In the genomic region with DNA sequence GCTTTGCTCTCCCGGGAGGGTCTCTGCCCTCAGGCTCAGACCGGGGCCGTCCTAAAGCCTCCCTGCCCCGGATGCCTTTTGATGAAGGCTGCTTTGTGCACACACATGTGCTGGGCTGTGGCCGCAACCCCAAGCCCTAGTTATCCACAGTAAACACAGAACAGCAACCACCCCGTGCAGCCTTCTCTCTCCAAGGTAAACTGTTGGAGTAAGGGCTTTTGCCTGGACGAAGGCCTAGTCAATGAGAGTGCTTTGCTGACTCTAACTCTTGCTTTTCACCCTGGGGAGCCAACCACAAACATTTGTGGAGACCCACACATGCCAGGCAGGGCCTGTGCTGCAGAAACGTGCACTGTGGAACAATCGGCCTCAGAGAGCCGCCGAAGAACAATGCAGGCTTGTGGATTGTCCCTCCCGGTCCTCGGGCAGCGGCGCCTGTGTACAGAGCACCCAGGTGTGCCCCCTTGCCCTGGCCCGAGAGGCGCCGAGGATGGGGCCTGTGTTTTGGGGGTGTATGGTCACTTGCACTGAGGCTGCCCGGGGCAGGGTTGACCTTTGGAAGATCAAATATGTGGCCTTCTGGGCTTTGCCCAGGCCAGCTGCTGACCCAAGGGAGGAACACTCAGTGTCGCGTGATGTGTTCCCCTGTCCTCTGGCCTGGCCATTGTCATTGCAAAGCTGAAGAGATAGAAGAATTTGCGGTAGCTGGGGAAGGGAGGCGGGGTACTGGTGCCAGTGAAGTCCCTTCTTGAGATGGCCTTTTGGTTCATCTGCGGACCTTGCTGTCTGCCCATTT, we compare ENCODE assay signal across 1 cellular context.
TF ChIP-seq lines count a peak whose summit lies in the region.

No MANE protein-coding gene starts in this region.

TF ChIP-seq in HepG2, 621 proteins besides CTCF, POLR2A, EP300 and RAD21 (continued from another document and continues in another):
- TF ChIP-seq AKNA (CRISPR knock-in tag; IDR thresholded peaks at IDR 0.05; ENCODE audit: borderline replicate concordance) (no peak), SAFB2 (CRISPR knock-in tag; IDR thresholded peaks at IDR 0.05; ENCODE audit: borderline replicate concordance, low read depth) (no peak), HNRNPH1 (optimal IDR thresholded peaks at IDR 0.05; ENCODE audit: low read depth, low read length) (no peak), ZSCAN21 (CRISPR knock-in tag; IDR thresholded peaks at IDR 0.05; ENCODE audit: borderline replicate concordance) (0 out of 2 replicates have a peak, but pooled peaks have one; percentile 18), SRSF9 (IDR thresholded peaks at IDR 0.05; ENCODE audit: borderline replicate concordance, insufficient read depth, low read depth, low read length, poor library complexity, severe bottlenecking) (no peak), ZIK1 (CRISPR knock-in tag; IDR thresholded peaks at IDR 0.05; ENCODE audit: borderline replicate concordance, low read depth) (no peak), FOXC1 (CRISPR knock-in tag; IDR thresholded peaks at IDR 0.05; ENCODE audit: borderline replicate concordance) (no peak), ZNF556 (CRISPR knock-in tag; IDR thresholded peaks at IDR 0.05; ENCODE audit: borderline replicate concordance) (peak; percentile 48; the same call in 1 of the 2 replicates), ZNF776 (CRISPR knock-in tag; IDR thresholded peaks at IDR 0.05) (0 out of 2 replicates have a peak, but pooled peaks have one; percentile 28), REPIN1 (CRISPR knock-in tag; IDR thresholded peaks at IDR 0.05; ENCODE audit: borderline replicate concordance, low read depth) (peak; percentile 61; the same call in 1 of the 2 replicates), HMG20A (CRISPR knock-in tag; IDR thresholded peaks at IDR 0.05; ENCODE audit: borderline replicate concordance) (peak; percentile 41; the same call in 1 of the 2 replicates), SPEN (CRISPR knock-in tag; IDR thresholded peaks at IDR 0.05; ENCODE audit: low read depth) (peak; percentile 22), MBD4 (IDR thresholded peaks at IDR 0.05; ENCODE audit: borderline replicate concordance, low read length) (no peak), KAT8 (CRISPR knock-in tag; IDR thresholded peaks at IDR 0.05) (peak; percentile 61), ZNF333 (CRISPR knock-in tag; IDR thresholded peaks at IDR 0.05; ENCODE audit: borderline replicate concordance) (no peak; the same call in 1 of the 2 replicates), MED13 (CRISPR knock-in tag; IDR thresholded peaks at IDR 0.05) (peak; percentile 93; the same call in 1 of the 2 replicates), ELF4 (CRISPR knock-in tag; IDR thresholded peaks at IDR 0.05; ENCODE audit: borderline replicate concordance) (0 out of 2 replicates have a peak, but pooled peaks have one; percentile 40), ZNF44 (CRISPR knock-in tag; IDR thresholded peaks at IDR 0.05) (no peak), TGIF2 (CRISPR knock-in tag; IDR thresholded peaks at IDR 0.05) (peak; percentile 70), ZNF558 (CRISPR knock-in tag; IDR thresholded peaks at IDR 0.05; ENCODE audit: borderline replicate concordance) (no peak), ZNF577 (CRISPR knock-in tag; IDR thresholded peaks at IDR 0.05; ENCODE audit: borderline replicate concordance, low read depth) (no peak), SP4 (CRISPR knock-in tag; IDR thresholded peaks at IDR 0.05) (no peak), ZNF136 (CRISPR knock-in tag; IDR thresholded peaks at IDR 0.05; ENCODE audit: low read depth) (no peak), PAX8 (CRISPR knock-in tag; IDR thresholded peaks at IDR 0.05; ENCODE audit: borderline replicate concordance) (0 out of 2 replicates have a peak, but pooled peaks have one; percentile 38), SNAPC2 (CRISPR knock-in tag; IDR thresholded peaks at IDR 0.05) (no peak; the same call in 1 of the 2 replicates), HNF4A (CRISPR knock-in tag; IDR thresholded peaks at IDR 0.05) (peak; percentile 98), THAP7 (CRISPR knock-in tag; IDR thresholded peaks at IDR 0.05) (no peak), KDM6A (CRISPR knock-in tag; IDR thresholded peaks at IDR 0.05; ENCODE audit: low read depth) (peak; percentile 82), KMT2A (CRISPR knock-in tag; IDR thresholded peaks at IDR 0.05) (no peak; the same call in 1 of the 2 replicates), ZNF441 (CRISPR knock-in tag; IDR thresholded peaks at IDR 0.05; ENCODE audit: borderline replicate concordance) (no peak), ATF7 (IDR thresholded peaks at IDR 0.05) (no peak), ATF7 (CRISPR knock-in tag; IDR thresholded peaks at IDR 0.05) (no peak), ZNF816 (CRISPR knock-in tag; IDR thresholded peaks at IDR 0.05; ENCODE audit: borderline replicate concordance) (no peak), ZNF280D (CRISPR knock-in tag; IDR thresholded peaks at IDR 0.05) (no peak; the same call in 1 of the 2 replicates)
- TF ChIP-seq, protein P1, sequence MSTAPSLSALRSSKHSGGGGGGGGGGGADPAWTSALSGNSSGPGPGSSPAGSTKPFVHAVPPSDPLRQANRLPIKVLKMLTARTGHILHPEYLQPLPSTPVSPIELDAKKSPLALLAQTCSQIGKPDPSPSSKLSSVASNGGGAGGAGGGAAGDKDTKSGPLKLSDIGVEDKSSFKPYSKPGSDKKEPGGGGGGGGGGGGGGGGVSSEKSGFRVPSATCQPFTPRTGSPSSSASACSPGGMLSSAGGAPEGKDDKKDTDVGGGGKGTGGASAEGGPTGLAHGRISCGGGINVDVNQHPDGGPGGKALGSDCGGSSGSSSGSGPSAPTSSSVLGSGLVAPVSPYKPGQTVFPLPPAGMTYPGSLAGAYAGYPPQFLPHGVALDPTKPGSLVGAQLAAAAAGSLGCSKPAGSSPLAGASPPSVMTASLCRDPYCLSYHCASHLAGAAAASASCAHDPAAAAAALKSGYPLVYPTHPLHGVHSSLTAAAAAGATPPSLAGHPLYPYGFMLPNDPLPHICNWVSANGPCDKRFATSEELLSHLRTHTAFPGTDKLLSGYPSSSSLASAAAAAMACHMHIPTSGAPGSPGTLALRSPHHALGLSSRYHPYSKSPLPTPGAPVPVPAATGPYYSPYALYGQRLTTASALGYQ (CRISPR knock-in tag; IDR thresholded peaks at IDR 0.05): peak; percentile 82
- TF ChIP-seq, protein P2, sequence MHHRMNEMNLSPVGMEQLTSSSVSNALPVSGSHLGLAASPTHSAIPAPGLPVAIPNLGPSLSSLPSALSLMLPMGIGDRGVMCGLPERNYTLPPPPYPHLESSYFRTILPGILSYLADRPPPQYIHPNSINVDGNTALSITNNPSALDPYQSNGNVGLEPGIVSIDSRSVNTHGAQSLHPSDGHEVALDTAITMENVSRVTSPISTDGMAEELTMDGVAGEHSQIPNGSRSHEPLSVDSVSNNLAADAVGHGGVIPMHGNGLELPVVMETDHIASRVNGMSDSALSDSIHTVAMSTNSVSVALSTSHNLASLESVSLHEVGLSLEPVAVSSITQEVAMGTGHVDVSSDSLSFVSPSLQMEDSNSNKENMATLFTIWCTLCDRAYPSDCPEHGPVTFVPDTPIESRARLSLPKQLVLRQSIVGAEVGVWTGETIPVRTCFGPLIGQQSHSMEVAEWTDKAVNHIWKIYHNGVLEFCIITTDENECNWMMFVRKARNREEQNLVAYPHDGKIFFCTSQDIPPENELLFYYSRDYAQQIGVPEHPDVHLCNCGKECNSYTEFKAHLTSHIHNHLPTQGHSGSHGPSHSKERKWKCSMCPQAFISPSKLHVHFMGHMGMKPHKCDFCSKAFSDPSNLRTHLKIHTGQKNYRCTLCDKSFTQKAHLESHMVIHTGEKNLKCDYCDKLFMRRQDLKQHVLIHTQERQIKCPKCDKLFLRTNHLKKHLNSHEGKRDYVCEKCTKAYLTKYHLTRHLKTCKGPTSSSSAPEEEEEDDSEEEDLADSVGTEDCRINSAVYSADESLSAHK (CRISPR knock-in tag; IDR thresholded peaks at IDR 0.05; ENCODE audit: borderline replicate concordance): no peak
- TF ChIP-seq, protein P3, sequence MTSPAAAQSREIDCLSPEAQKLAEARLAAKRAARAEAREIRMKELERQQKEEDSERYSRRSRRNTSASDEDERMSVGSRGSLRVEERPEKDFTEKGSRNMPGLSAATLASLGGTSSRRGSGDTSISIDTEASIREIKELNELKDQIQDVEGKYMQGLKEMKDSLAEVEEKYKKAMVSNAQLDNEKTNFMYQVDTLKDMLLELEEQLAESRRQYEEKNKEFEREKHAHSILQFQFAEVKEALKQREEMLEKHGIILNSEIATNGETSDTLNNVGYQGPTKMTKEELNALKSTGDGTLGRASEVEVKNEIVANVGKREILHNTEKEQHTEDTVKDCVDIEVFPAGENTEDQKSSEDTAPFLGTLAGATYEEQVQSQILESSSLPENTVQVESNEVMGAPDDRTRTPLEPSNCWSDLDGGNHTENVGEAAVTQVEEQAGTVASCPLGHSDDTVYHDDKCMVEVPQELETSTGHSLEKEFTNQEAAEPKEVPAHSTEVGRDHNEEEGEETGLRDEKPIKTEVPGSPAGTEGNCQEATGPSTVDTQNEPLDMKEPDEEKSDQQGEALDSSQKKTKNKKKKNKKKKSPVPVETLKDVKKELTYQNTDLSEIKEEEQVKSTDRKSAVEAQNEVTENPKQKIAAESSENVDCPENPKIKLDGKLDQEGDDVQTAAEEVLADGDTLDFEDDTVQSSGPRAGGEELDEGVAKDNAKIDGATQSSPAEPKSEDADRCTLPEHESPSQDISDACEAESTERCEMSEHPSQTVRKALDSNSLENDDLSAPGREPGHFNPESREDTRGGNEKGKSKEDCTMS (CRISPR knock-in tag; conservative IDR thresholded peaks at IDR 0.05): no peak
- TF ChIP-seq, protein P4, sequence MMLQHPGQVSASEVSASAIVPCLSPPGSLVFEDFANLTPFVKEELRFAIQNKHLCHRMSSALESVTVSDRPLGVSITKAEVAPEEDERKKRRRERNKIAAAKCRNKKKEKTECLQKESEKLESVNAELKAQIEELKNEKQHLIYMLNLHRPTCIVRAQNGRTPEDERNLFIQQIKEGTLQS (CRISPR knock-in tag; IDR thresholded peaks at IDR 0.05): no peak
